In genomic region chr16:74666010-74666421, GRCh38 we compare ENCODE assay signal across 8 cellular contexts. TPM values are rescaled to one million over a fixed set of nuclear protein-coding genes. Genes with fewer than 3 reads are reported as not detected.
DNase-seq lines count a peak whose midpoint lies in the region; ATAC-seq and TF ChIP-seq lines count a peak whose summit lies in the region.

No MANE protein-coding gene starts in this region.

- peak overlapping the region; percentile 85 for H3K27ac Mint-ChIP-seq in dendritic cell treated with granulocyte-macrophage colony-stimulating factor and Interleukin-4, amounts not matched to agents 40 ng/mL and 50 ng/mL, for 4 days
- H3K27ac Mint-ChIP-seq in naive B cell = peak overlapping the region in 4 of 6 donors; percentile 54 to 97 (median 88)

- peak overlapping the region; percentile 99 for H3K27ac ChIP-seq in KOPT-K1 (ENCODE audit: low read depth, low read length, poor library complexity, severe bottlenecking)

- H3K36me3 Mint-ChIP-seq in dendritic cell treated with granulocyte-macrophage colony-stimulating factor and Interleukin-4, amounts not matched to agents 40 ng/mL and 50 ng/mL, for 4 days (ENCODE audit: low read depth) = peaks cover 53% of the 10 kb centered on the region
- peaks cover 0 to 11% of the 10 kb centered on the region in 2 donors for H3K36me3 Mint-ChIP-seq in naive B cell

- peak overlapping the region; percentile 89 for H3K4me3 ChIP-seq in AG09309 (ENCODE audit: control insufficient read depth, low read depth, low read length)

- DNase-seq in AG09309 (ENCODE audit: low read depth) (no peak), naive B cell (no peak), foreskin melanocyte (no peak), GM20000 (ENCODE audit: low spot score) (no peak)

- H3K36me3 ChIP-seq in KOPT-K1 (ENCODE audit: insufficient read depth, low read length) = peaks cover 52% of the 10 kb centered on the region

- H3K9me3 ChIP-seq in KOPT-K1 (ENCODE audit: insufficient read depth, low read length, poor library complexity, severe bottlenecking) = peaks cover 4% of the 10 kb centered on the region

- no peak for TF ChIP-seq CTCF in AG09309 (IDR thresholded peaks at IDR 0.05; ENCODE audit: control insufficient read depth, insufficient read depth, low read depth, low read length, missing control alignments)
- TF ChIP-seq CTCF in GM20000 (IDR thresholded peaks at IDR 0.05; ENCODE audit: extremely low read depth, missing control alignments) = no peak

- intact Hi-C loops in dendritic cell treated with granulocyte-macrophage colony-stimulating factor and Interleukin-4, amounts not matched to agents 40 ng/mL and 50 ng/mL, for 4 days (cut with micrococcal nuclease) = loop anchor here (2.0 kb wide), 1 partner anchor 35 kb away; the partner anchor contains the start of gene MLKL

- H3K4me3 Mint-ChIP-seq in dendritic cell treated with granulocyte-macrophage colony-stimulating factor and Interleukin-4, amounts not matched to agents 40 ng/mL and 50 ng/mL, for 4 days = peak overlapping the region; percentile 88
- peak overlapping the region; percentile 82 to 97 (median 95) for H3K4me3 Mint-ChIP-seq in naive B cell

- ATAC-seq in naive B cell (ENCODE audit: low read depth in 2 of 2) (no peak), GM18907 (IDR thresholded peaks at IDR 0.05; ENCODE audit: unreplicated experiment) (no peak), GM18498 (IDR thresholded peaks at IDR 0.05; ENCODE audit: unreplicated experiment) (no peak)

- H3K27me3 Mint-ChIP-seq in dendritic cell treated with granulocyte-macrophage colony-stimulating factor and Interleukin-4, amounts not matched to agents 40 ng/mL and 50 ng/mL, for 4 days = no peaks in the 10 kb centered on the region
- H3K27me3 Mint-ChIP-seq in naive B cell = no peaks in the 10 kb centered on the region

- H3K4me1 Mint-ChIP-seq in dendritic cell treated with granulocyte-macrophage colony-stimulating factor and Interleukin-4, amounts not matched to agents 40 ng/mL and 50 ng/mL, for 4 days (ENCODE audit: low read depth) = peaks cover 43% of the 10 kb centered on the region
- H3K4me1 Mint-ChIP-seq in naive B cell = peaks cover 20 to 43% (median 33%) of the 10 kb centered on the region in 3 donors

- no peaks in the 10 kb centered on the region for H3K9me3 Mint-ChIP-seq in dendritic cell treated with granulocyte-macrophage colony-stimulating factor and Interleukin-4, amounts not matched to agents 40 ng/mL and 50 ng/mL, for 4 days
- H3K9me3 Mint-ChIP-seq in naive B cell = no peaks in the 10 kb centered on the region

RNA-seq across cellular contexts. Expression of gene RFWD3, which starts 0.7 kb away (rescaled TPM):
- polyA plus RNA-seq in naive B cell (ENCODE audit: low read depth in 6 of 6) = 10 to 100 TPM; 12.7 to 40.9 (median 23.7) TPM

RNA-seq across cellular contexts. Expression of gene MLKL, which starts 34.6 kb away (rescaled TPM):
- 1 to 10 TPM; 1.7 to 7.6 (median 3.8) TPM for polyA plus RNA-seq in naive B cell (ENCODE audit: low read depth in 6 of 6)

RNA-seq across cellular contexts. Expression of gene GLG1, which starts 59.1 kb away (rescaled TPM):
- polyA plus RNA-seq in naive B cell (ENCODE audit: low read depth in 6 of 6) = 100 to 1,000 TPM in 1 of 6 donors, 10 to 100 TPM in 5; 71.4 to 112 (median 94.1) TPM
